ENCODE assay signal across 1 cellular context in the genomic region with DNA sequence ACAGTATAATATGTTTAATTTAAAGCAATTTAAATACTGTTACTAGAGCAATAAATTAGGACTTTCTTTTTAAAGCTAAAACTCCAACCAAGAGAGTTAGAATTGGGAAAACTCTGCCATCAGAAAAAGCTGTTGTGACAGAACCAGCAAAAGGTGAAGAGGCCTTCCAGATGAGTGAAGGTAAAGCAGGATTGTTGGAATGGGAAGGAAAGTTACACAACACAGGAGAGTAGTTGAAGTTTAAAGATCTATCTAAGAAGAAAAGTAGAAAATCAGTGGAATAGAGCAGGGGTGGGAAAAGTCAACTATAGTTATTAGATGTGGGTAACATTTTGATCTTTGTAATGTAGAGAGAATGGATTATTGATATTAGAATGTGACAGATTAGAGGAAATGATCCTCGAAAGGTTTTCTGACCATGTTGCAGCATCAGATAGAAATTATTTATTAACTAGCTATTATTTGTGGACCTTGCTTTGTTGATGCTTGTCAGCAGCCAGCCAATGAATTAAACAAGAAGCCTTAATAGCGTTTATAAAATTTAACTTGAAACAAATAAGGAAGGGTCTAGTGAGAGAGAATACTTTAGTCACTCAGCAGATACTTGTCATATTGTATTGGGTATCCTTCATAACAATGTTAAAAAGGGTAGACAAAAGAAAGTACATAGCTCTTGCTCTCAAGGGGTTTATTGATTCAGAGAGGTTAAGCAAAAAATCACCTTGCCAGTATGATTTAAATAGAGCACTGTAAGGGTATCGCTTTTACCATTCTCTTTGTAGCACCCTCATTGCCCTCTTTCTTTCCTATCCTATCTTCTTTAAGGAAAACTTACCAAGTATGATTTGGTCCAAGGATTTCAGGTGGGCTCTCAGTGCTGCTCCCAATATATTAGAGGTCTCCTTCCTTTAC.
TF ChIP-seq lines count a peak whose summit lies in the region.

No MANE protein-coding gene starts in this region.

TF ChIP-seq in liver, 16 proteins besides CTCF, POLR2A, EP300 and RAD21 (continued from another document):
- TF ChIP-seq, protein P1, sequence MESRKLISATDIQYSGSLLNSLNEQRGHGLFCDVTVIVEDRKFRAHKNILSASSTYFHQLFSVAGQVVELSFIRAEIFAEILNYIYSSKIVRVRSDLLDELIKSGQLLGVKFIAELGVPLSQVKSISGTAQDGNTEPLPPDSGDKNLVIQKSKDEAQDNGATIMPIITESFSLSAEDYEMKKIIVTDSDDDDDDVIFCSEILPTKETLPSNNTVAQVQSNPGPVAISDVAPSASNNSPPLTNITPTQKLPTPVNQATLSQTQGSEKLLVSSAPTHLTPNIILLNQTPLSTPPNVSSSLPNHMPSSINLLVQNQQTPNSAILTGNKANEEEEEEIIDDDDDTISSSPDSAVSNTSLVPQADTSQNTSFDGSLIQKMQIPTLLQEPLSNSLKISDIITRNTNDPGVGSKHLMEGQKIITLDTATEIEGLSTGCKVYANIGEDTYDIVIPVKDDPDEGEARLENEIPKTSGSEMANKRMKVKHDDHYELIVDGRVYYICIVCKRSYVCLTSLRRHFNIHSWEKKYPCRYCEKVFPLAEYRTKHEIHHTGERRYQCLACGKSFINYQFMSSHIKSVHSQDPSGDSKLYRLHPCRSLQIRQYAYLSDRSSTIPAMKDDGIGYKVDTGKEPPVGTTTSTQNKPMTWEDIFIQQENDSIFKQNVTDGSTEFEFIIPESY (IDR thresholded peaks at IDR 0.05), result peak; percentile 29
- TF ChIP-seq YY1 (IDR thresholded peaks at IDR 0.05), result peak; percentile 39
- TF ChIP-seq HNF4A (conservative IDR thresholded peaks at IDR 0.05), result peak; percentile 72 to 81
- peak; percentile 34 for TF ChIP-seq TAF1 (conservative IDR thresholded peaks at IDR 0.05)
- peak; percentile 27 to 57 for TF ChIP-seq RXRA (IDR thresholded peaks at IDR 0.05)
- peak; percentile 40 for TF ChIP-seq NR2F2 (IDR thresholded peaks at IDR 0.05)
TF ChIP-seq in liver: peak in this region for 9.
